In genomic region chr17:29257756-29258155, GRCh38 we compare ENCODE assay signal across 14 cellular contexts. TPM values are rescaled to one million over a fixed set of nuclear protein-coding genes. Genes with fewer than 3 reads are reported as not detected.
DNase-seq lines count a peak whose midpoint lies in the region; TF ChIP-seq lines count a peak whose summit lies in the region.
"Had no signal": no experiment of that assay in that cellular context is flagged by ENCODE, and none has a peak within 500 bp of the region (broad histone marks: within the 10 kb centered on the region; RNA-seq: fewer than 3 reads in every experiment).

No MANE protein-coding gene starts in this region.

- peak overlapping the region; percentile 40 for H3K27ac ChIP-seq in osteoblast (ENCODE audit: low read depth, low read length)

- DNase-seq in AG10803 (ENCODE audit: low read depth) (peak; percentile 62), LHCN-M2 (ENCODE audit: low read depth) (peak; percentile 47), choroid plexus epithelial cell (ENCODE audit: low read depth) (peak; percentile 57), osteoblast (ENCODE audit: insufficient read length, low spot score, missing footprints) (no peak), hepatic stellate cell (ENCODE audit: low spot score) (no peak), NCI-H1436 treated with DMSO at 0.1 percent for 48 hours (lab: John Stamatoyannopoulos, UW) (no peak), ACHN (no peak), HT-29 (ENCODE audit: low spot score) (no peak)
- DNase-seq: activated CD8-positive, alpha-beta memory T cell treated with anti-CD3 and anti-CD28 coated beads for 24 hours; CD4-positive, CD25-positive, alpha-beta regulatory T cell; midbrain; NCI-H187 had no signal

- H3K4me3 ChIP-seq in AG10803 (ENCODE audit: low read length) (no peak overlapping the region), choroid plexus epithelial cell (ENCODE audit: low read depth, low read length) (no peak overlapping the region), osteoblast (ENCODE audit: insufficient read depth, low read length) (peak overlapping the region; percentile 33)

- H3K9me3 ChIP-seq in osteoblast (ENCODE audit: low read depth, low read length) = no peaks in the 10 kb centered on the region

- H4K20me1 ChIP-seq in osteoblast (ENCODE audit: insufficient read depth, low read length) = peaks cover 14% of the 10 kb centered on the region

- H3K36me3 ChIP-seq in osteoblast (ENCODE audit: insufficient read depth, low read length) = peaks cover 34% of the 10 kb centered on the region

- TF ChIP-seq CTCF in AG10803 (conservative IDR thresholded peaks at IDR 0.05; ENCODE audit: low read length) (no peak), choroid plexus epithelial cell (conservative IDR thresholded peaks at IDR 0.05; ENCODE audit: low read depth, low read length) (no peak), osteoblast (IDR thresholded peaks at IDR 0.05; ENCODE audit: extremely low read depth, low read depth, low read length) (no peak)

- no peak overlapping the region for H2AFZ ChIP-seq in osteoblast (ENCODE audit: low read length)

- H3K4me2 ChIP-seq in osteoblast (ENCODE audit: insufficient read depth, low read length) = peak overlapping the region; percentile 77

- in situ Hi-C loops in ACHN (cut with HindIII; ENCODE audit: low pct_ligation_motif_present, low pct_unique_long_range_greater_than_20kb, low sequenced_read_pairs) = no loop called here

- no peaks in the 10 kb centered on the region for H3K27me3 ChIP-seq in osteoblast (ENCODE audit: insufficient read depth, low read length)

- peaks cover 46% of the 10 kb centered on the region for H3K79me2 ChIP-seq in osteoblast (ENCODE audit: insufficient read depth, low read length)

- H3K4me1 ChIP-seq in osteoblast (ENCODE audit: insufficient read depth, low read length) = peaks cover 44% of the 10 kb centered on the region

RNA-seq across cellular contexts. Expression of gene CRYBA1, which starts 11.1 kb away (rescaled TPM):
- total RNA-seq in LHCN-M2 (2014; rRNA removed) = not detected in 2 replicates
- not detected for polyA plus RNA-seq in LHCN-M2 (2012)
- not detected in 2 replicates for total RNA-seq in osteoblast
- not detected in 2 replicates for total RNA-seq in HT-29 (2014; rRNA removed; shearing (Covaris generic))
- total RNA-seq: activated naive CD4-positive, alpha-beta T cell treated with anti-CD3 and anti-CD28 coated beads, Interleukin-2, amount 50 U/mL, for 72 hours; CD4-positive, CD25-positive, alpha-beta regulatory T cell; urinary bladder had no signal
- polyA plus RNA-seq: CD4-positive, CD25-positive, alpha-beta regulatory T cell; urinary bladder had no signal

RNA-seq across cellular contexts. Expression of gene NUFIP2, which starts 36.2 kb away (rescaled TPM):
- total RNA-seq in LHCN-M2 (2014; rRNA removed) = 32.1 and 34.8 TPM in 2 replicates
- 8.8 TPM for polyA plus RNA-seq in LHCN-M2 (2012)
- total RNA-seq in osteoblast = 51.6 and 56.8 TPM in 2 replicates
- total RNA-seq in HT-29 (2014; rRNA removed; shearing (Covaris generic)) = 19.3 and 20.3 TPM in 2 replicates

Comparison
In these comparisons a context has a peak if more than half of its experiments do, and no peak if none do; other contexts are left out.
1. DNase-seq: peak in AG10803 (single experiment), LHCN-M2 (single experiment) and choroid plexus epithelial cell (single experiment); none in osteoblast (single experiment), hepatic stellate cell (single experiment), NCI-H1436 treated with DMSO at 0.1 percent for 48 hours (single experiment), ACHN (single experiment) and HT-29 (single experiment).